ENCODE assay signal across 8 cellular contexts in genomic region chr6:5041955-5042354, GRCh38.
"Had no signal": no experiment of that assay in that cellular context is flagged by ENCODE, and none has a peak within 500 bp of the region (broad histone marks: within the 10 kb centered on the region; RNA-seq: fewer than 3 reads in every experiment).

No MANE protein-coding gene starts in this region.

- FAIRE-seq: G401.6, GM12878, GM12891, GM12892, GM18507, GM19239 had no signal

- ATAC-seq: GM12878 had no signal

- DNase-seq: GDM1, GF-D8 had no signal

- H3K4me3 ChIP-seq: GM12878 had no signal
